ENCODE assay signal across 12 cellular contexts in genomic region chr5:96408841-96409458, GRCh38. TPM values are rescaled to one million over a fixed set of nuclear protein-coding genes. Genes with fewer than 3 reads are reported as not detected.
"Had no signal": no experiment of that assay in that cellular context is flagged by ENCODE, and none has a peak within 500 bp of the region (broad histone marks: within the 10 kb centered on the region; RNA-seq: fewer than 3 reads in every experiment).

No MANE protein-coding gene starts in this region.

- DNase-seq: activated CD4-positive, alpha-beta T cell treated with anti-CD3 and anti-CD28 coated beads, Interleukin-2, amount 50 U/mL, for 4 hours; activated CD4-positive, CD25-positive, alpha-beta regulatory T cell treated with anti-CD3 and anti-CD28 coated beads, Interleukin-2, amount 50 U/mL, for 72 hours; activated T-cell treated with anti-CD3 and anti-CD28 coated beads, Interleukin-2, amount 50 U/mL, for 1 hour; left colon; nucleus accumbens; psoas muscle; spleen; stimulated activated CD4-positive, alpha-beta T cell treated with anti-CD3 and anti-CD28 coated beads, Interleukin-2, amount 100 ng/mL, for 24 hours; stimulated activated naive CD8-positive, alpha-beta T cell treated with anti-CD3 and anti-CD28 coated beads, Interleukin-15, Interleukin-2, amounts not matched to agents 100 U/mL and 50 U/mL, for 24 hours had no signal

- H3K27me3 ChIP-seq: breast epithelium, spleen, suprapubic skin had no signal

- H3K4me1 ChIP-seq: breast epithelium, psoas muscle, spleen, suprapubic skin had no signal

- H3K4me3 ChIP-seq: breast epithelium, psoas muscle, spleen, suprapubic skin had no signal

- H3K9me3 ChIP-seq: breast epithelium, psoas muscle, spleen, suprapubic skin had no signal

- H3K36me3 ChIP-seq: breast epithelium, spleen, suprapubic skin had no signal

- H3K27ac ChIP-seq: breast epithelium, psoas muscle, spleen, suprapubic skin had no signal

RNA-seq across cellular contexts. Expression of gene PCSK1, which starts 24.1 kb away (rescaled TPM):
- total RNA-seq: natural killer cell treated with Interleukin-12 subunit alpha and Interleukin-12 subunit beta and Interleukin-15 and Interleukin-18, amount 100 ng/mL, for 72 hours had no signal
